Comparison of ENCODE assay signal across 10 cellular contexts in the genomic region with DNA sequence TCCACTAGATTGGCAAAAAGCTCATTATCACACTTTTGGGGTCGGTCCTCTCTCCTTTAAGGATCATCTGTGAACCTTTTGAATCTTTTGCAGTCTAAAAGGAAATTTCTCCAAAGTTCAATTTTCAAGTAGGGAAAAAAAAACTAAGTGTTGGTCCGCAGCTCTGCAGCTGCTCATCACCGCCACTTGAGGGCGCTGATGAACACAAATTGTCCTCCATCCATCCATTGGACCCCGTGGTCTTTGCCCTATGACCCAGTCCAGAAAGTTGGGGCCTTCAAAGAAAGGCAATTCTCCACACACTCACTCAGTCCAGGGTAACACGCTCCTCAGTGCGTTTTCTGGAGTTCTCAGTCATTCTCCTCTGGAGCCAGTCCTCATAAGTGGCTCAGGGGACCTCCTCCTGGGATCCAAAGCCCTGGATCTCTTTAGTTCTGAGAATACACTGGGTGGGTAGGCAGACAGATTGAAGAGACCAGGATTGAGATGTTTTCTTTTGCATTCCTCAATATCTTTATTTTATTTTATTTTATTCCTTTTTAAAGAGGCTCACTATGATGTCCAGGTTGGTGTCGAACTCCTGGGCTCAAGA.
DNase-seq lines count a peak whose midpoint lies in the region; ATAC-seq and TF ChIP-seq lines count a peak whose summit lies in the region.
"Had no signal": no experiment of that assay in that cellular context is flagged by ENCODE, and none has a peak within 500 bp of the region (broad histone marks: within the 10 kb centered on the region; RNA-seq: fewer than 3 reads in every experiment).

No MANE protein-coding gene starts in this region.

- H3K27ac Mint-ChIP-seq in endothelial cell (ENCODE audit: unreplicated experiment), result no peak overlapping the region
- no peak overlapping the region for H3K27ac Mint-ChIP-seq in activated CD8-positive, alpha-beta memory T cell treated with anti-CD3 and anti-CD28 coated beads, Interleukin-2, amount 10 ng/mL, durations not matched to agents 7 days and 5 days

- POLR2A ChIA-PET in SK-N-SH (lab: Yijun Ruan, JAX), result no interaction called here

- CTCF ChIA-PET in SK-N-SH (lab: Yijun Ruan, JAX), result interaction anchor here (0.8 to 1.8 kb wide), 9 partner anchors 9 to 1206 kb away, joined by 3 to 7 read pairs (median 5); no protein-coding TSS in a partner anchor
- CTCF ChIA-PET in activated CD8-positive, alpha-beta memory T cell treated with anti-CD3 and anti-CD28 coated beads, Interleukin-2, amount 10 ng/mL, durations not matched to agents 7 days and 5 days (lab: Charles Lee), result interaction anchor here (1.0 to 1.1 kb wide), 2 partner anchors 10 to 739 kb away, joined by 3 read pairs; no protein-coding TSS in a partner anchor

- H3K9ac ChIP-seq in SK-N-SH (no peak overlapping the region), MM.1S (ENCODE audit: low read length) (no peak overlapping the region)

- H3K36me3 ChIP-seq in SK-N-SH (replicated peaks in 1 of 2; ENCODE audit: control insufficient read depth in 1 of 2, insufficient read depth in 2 of 2, low read length in 1 of 2), result no peaks in the 10 kb centered on the region
- no peaks in the 10 kb centered on the region for H3K36me3 ChIP-seq in MM.1S (replicated peaks; ENCODE audit: insufficient read depth, low read length)

- H2AFZ ChIP-seq in SK-N-SH (ENCODE audit: low read depth) (no peak overlapping the region), MM.1S (ENCODE audit: low read length) (no peak overlapping the region)

- H3K4me1 Mint-ChIP-seq in endothelial cell (ENCODE audit: unreplicated experiment), result no peaks in the 10 kb centered on the region
- no peaks in the 10 kb centered on the region for H3K4me1 Mint-ChIP-seq in activated CD8-positive, alpha-beta memory T cell treated with anti-CD3 and anti-CD28 coated beads, Interleukin-2, amount 10 ng/mL, durations not matched to agents 7 days and 5 days

- H3K27ac ChIP-seq in SK-N-SH (ENCODE audit: low read depth in 2 of 2, low read length in 1 of 2) (no peak overlapping the region), MM.1S (ENCODE audit: low read length) (no peak overlapping the region)

- 36% methylated on average over 8 of the region's 8 CpGs for WGBS in SK-N-SH (ENCODE audit: low lambda C conversion rate)

- no peak overlapping the region for H3K4me3 Mint-ChIP-seq in endothelial cell (ENCODE audit: unreplicated experiment)
- no peak overlapping the region for H3K4me3 Mint-ChIP-seq in activated CD8-positive, alpha-beta memory T cell treated with anti-CD3 and anti-CD28 coated beads, Interleukin-2, amount 10 ng/mL, durations not matched to agents 7 days and 5 days

- no peak for ATAC-seq in SK-N-SH treated with all-trans-retinoic acid at 6 μM for 48 hours
- ATAC-seq in activated CD8-positive, alpha-beta memory T cell treated with anti-CD3 and anti-CD28 coated beads, Interleukin-2, amount 10 ng/mL, durations not matched to agents 7 days and 5 days, result no peak
- no peak for ATAC-seq in GM18868 (IDR thresholded peaks at IDR 0.05; ENCODE audit: unreplicated experiment)

- no peaks in the 10 kb centered on the region for H3K9me3 ChIP-seq in SK-N-SH
- H3K9me3 ChIP-seq in MM.1S (replicated peaks; ENCODE audit: insufficient read depth, low read length), result no peaks in the 10 kb centered on the region

- no peak for TF ChIP-seq EP300 in SK-N-SH (IDR thresholded peaks at IDR 0.05; ENCODE audit: borderline replicate concordance in 1 of 2, low read depth in 1 of 2, low read length in 1 of 2)

- TF ChIP-seq RAD21 in SK-N-SH (IDR thresholded peaks at IDR 0.05; ENCODE audit: low read length), result peak; percentile 55

- DNase-seq in SK-N-SH (peak; percentile 58), MM.1S (no peak), endothelial cell (ENCODE audit: low spot score) (peak; percentile 44), retinal pigment epithelial cell (ENCODE audit: low read depth) (no peak)
- no peak for DNase-seq in activated CD8-positive, alpha-beta memory T cell treated with anti-CD3 and anti-CD28 coated beads, Interleukin-2, amount 10 ng/mL, durations not matched to agents 7 days and 5 days
- no peak for DNase-seq in activated CD8-positive, alpha-beta memory T cell treated with anti-CD3 and anti-CD28 coated beads, Interleukin-2, amount 50 U/mL, for 4 hours
- DNase-seq: activated CD4-positive, CD25-positive, alpha-beta regulatory T cell; stimulated activated CD4-positive, alpha-beta T cell treated with anti-CD3 and anti-CD28 coated beads, Interleukin-4, amount 100 ng/mL, for 24 hours had no signal

- H3K27me3 Mint-ChIP-seq in endothelial cell (ENCODE audit: unreplicated experiment), result no peaks in the 10 kb centered on the region
- H3K27me3 Mint-ChIP-seq in activated CD8-positive, alpha-beta memory T cell treated with anti-CD3 and anti-CD28 coated beads, Interleukin-2, amount 10 ng/mL, durations not matched to agents 7 days and 5 days, result no peaks in the 10 kb centered on the region

- peak; percentile 49 for TF ChIP-seq CTCF in SK-N-SH (IDR thresholded peaks at IDR 0.05)
- peak; percentile 61 for TF ChIP-seq CTCF in MM.1S (IDR thresholded peaks at IDR 0.05; ENCODE audit: low read length)
- peak; percentile 87 for TF ChIP-seq CTCF in endothelial cell (IDR thresholded peaks at IDR 0.05; ENCODE audit: unreplicated experiment)
- peak; percentile 58 for TF ChIP-seq CTCF in retinal pigment epithelial cell (conservative IDR thresholded peaks at IDR 0.05; ENCODE audit: low read depth, low read length)

- H3K4me3 ChIP-seq in SK-N-SH (ENCODE audit: low read depth in 2 of 2, low read length in 1 of 2) (peak overlapping the region in 1 of 2 experiments; percentile 37; a peak in 1 of 4 replicates), MM.1S (ENCODE audit: low read length) (no peak overlapping the region), retinal pigment epithelial cell (ENCODE audit: low read length) (no peak overlapping the region)

- H3K9me2 ChIP-seq in SK-N-SH, result no peaks in the 10 kb centered on the region
- H3K9me2 ChIP-seq in MM.1S (replicated peaks; ENCODE audit: insufficient read depth, low read length), result no peaks in the 10 kb centered on the region

- H4K20me1 ChIP-seq in SK-N-SH (ENCODE audit: insufficient read depth) (no peaks in the 10 kb centered on the region), MM.1S (ENCODE audit: insufficient read depth, low read length) (no peaks in the 10 kb centered on the region)

- H3F3A ChIP-seq in SK-N-SH (replicated peaks; ENCODE audit: insufficient read depth) (no peaks in the 10 kb centered on the region), MM.1S (ENCODE audit: insufficient read depth, low read length) (no peaks in the 10 kb centered on the region)

- no peaks in the 10 kb centered on the region for H3K4me1 ChIP-seq in SK-N-SH (ENCODE audit: control insufficient read depth in 1 of 2, insufficient read depth in 2 of 2, low read depth in 1 of 2, low read length in 1 of 2)
- H3K4me1 ChIP-seq in MM.1S (ENCODE audit: low read length), result no peaks in the 10 kb centered on the region

- no peaks in the 10 kb centered on the region for H3K36me3 Mint-ChIP-seq in endothelial cell (ENCODE audit: low read depth, unreplicated experiment)
- H3K36me3 Mint-ChIP-seq in activated CD8-positive, alpha-beta memory T cell treated with anti-CD3 and anti-CD28 coated beads, Interleukin-2, amount 10 ng/mL, durations not matched to agents 7 days and 5 days, result no peaks in the 10 kb centered on the region

- H3K9me3 Mint-ChIP-seq in endothelial cell (ENCODE audit: unreplicated experiment), result no peaks in the 10 kb centered on the region
- H3K9me3 Mint-ChIP-seq in activated CD8-positive, alpha-beta memory T cell treated with anti-CD3 and anti-CD28 coated beads, Interleukin-2, amount 10 ng/mL, durations not matched to agents 7 days and 5 days (ENCODE audit: low read depth), result no peaks in the 10 kb centered on the region

- H3K4me2 ChIP-seq in SK-N-SH (no peak overlapping the region), MM.1S (ENCODE audit: low read depth, low read length) (no peak overlapping the region)

- no peaks in the 10 kb centered on the region for H3K27me3 ChIP-seq in SK-N-SH (ENCODE audit: insufficient read depth)
- H3K27me3 ChIP-seq in MM.1S (replicated peaks; ENCODE audit: insufficient read depth, low read length), result no peaks in the 10 kb centered on the region

- H3K79me2 ChIP-seq in SK-N-SH (ENCODE audit: insufficient read depth) (no peaks in the 10 kb centered on the region), MM.1S (ENCODE audit: low read length) (no peaks in the 10 kb centered on the region)

TF ChIP-seq in SK-N-SH, 30 proteins besides CTCF, POLR2A, EP300 and RAD21 (continues in another document):
- TF ChIP-seq, protein P1, sequence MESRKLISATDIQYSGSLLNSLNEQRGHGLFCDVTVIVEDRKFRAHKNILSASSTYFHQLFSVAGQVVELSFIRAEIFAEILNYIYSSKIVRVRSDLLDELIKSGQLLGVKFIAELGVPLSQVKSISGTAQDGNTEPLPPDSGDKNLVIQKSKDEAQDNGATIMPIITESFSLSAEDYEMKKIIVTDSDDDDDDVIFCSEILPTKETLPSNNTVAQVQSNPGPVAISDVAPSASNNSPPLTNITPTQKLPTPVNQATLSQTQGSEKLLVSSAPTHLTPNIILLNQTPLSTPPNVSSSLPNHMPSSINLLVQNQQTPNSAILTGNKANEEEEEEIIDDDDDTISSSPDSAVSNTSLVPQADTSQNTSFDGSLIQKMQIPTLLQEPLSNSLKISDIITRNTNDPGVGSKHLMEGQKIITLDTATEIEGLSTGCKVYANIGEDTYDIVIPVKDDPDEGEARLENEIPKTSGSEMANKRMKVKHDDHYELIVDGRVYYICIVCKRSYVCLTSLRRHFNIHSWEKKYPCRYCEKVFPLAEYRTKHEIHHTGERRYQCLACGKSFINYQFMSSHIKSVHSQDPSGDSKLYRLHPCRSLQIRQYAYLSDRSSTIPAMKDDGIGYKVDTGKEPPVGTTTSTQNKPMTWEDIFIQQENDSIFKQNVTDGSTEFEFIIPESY (IDR thresholded peaks at IDR 0.05; ENCODE audit: borderline replicate concordance, low read depth), result no peak
- no peak for TF ChIP-seq RCOR1 (IDR thresholded peaks at IDR 0.05; ENCODE audit: low read length)

TF ChIP-seq in SK-N-SH treated with all-trans-retinoic acid at 6 μM for 48 hours, 23 proteins besides CTCF, POLR2A, EP300 and RAD21 (continues in another document):
- TF ChIP-seq RARB (CRISPR knock-in tag; IDR thresholded peaks at IDR 0.05) (no peak), TOX (CRISPR knock-in tag; IDR thresholded peaks at IDR 0.05; ENCODE audit: borderline replicate concordance) (no peak), POU6F1 (CRISPR knock-in tag; IDR thresholded peaks at IDR 0.05; ENCODE audit: borderline replicate concordance, low read depth) (no peak)

Comparison
In these comparisons a context has a peak if more than half of its experiments do, and no peak if none do; other contexts are left out.
1. DNase-seq: peak in SK-N-SH (single experiment) and endothelial cell (single experiment); none in MM.1S (single experiment), retinal pigment epithelial cell (single experiment), activated CD8-positive, alpha-beta memory T cell treated with anti-CD3 and anti-CD28 coated beads, Interleukin-2, amount 10 ng/mL, durations not matched to agents 7 days and 5 days (single experiment) and activated CD8-positive, alpha-beta memory T cell treated with anti-CD3 and anti-CD28 coated beads, Interleukin-2, amount 50 U/mL, for 4 hours (single experiment).
2. Peak in every context shown above with its lines, with median percentiles within 50 percentile points of each other: CTCF ChIP-seq.